ENCODE assay signal across 14 cellular contexts in genomic region chr18:54181856-54182612, GRCh38. TPM values are rescaled to one million over a fixed set of nuclear protein-coding genes. Genes with fewer than 3 reads are reported as not detected.
DNase-seq lines count a peak whose midpoint lies in the region; ATAC-seq, FAIRE-seq and TF ChIP-seq lines count a peak whose summit lies in the region.
"Had no signal": no experiment of that assay in that cellular context is flagged by ENCODE, and none has a peak within 500 bp of the region (broad histone marks: within the 10 kb centered on the region; RNA-seq: fewer than 3 reads in every experiment).

No MANE protein-coding gene starts in this region.

- peaks cover 4% of the 10 kb centered on the region for H3K36me3 ChIP-seq in GM06990 (ENCODE audit: control insufficient read depth, insufficient read depth, low read length)
- peaks cover 6% of the 10 kb centered on the region for H3K36me3 ChIP-seq in astrocyte (ENCODE audit: insufficient read depth, low read length)
- no peaks in the 10 kb centered on the region for H3K36me3 ChIP-seq in testis (ENCODE audit: low read depth, missing control alignments)

- no peak overlapping the region for H3K9ac ChIP-seq in astrocyte (ENCODE audit: low read length)

- 85 to 91% methylated on average over 1 of the region's 1 CpG for whole genome bisulfite sequencing in testis, 2 donors

- H3K27ac Mint-ChIP-seq in astrocyte (ENCODE audit: unreplicated experiment) = no peak overlapping the region
- H3K27ac Mint-ChIP-seq: CD4-positive, CD25-positive, alpha-beta regulatory T cell had no signal

- no peaks in the 10 kb centered on the region for H3K4me1 Mint-ChIP-seq in astrocyte (ENCODE audit: low read depth, unreplicated experiment)

- H3K27ac ChIP-seq in astrocyte (ENCODE audit: low read depth, low read length) = peak overlapping the region; percentile 35
- H3K27ac ChIP-seq in testis = no peak overlapping the region
- H3K27ac ChIP-seq: body of pancreas, sigmoid colon had no signal

- H3K79me2 ChIP-seq in astrocyte (ENCODE audit: insufficient read depth, low read length) = peaks cover 27% of the 10 kb centered on the region

- peaks cover 8% of the 10 kb centered on the region for H3K4me1 ChIP-seq in astrocyte (ENCODE audit: insufficient read depth, low read length)
- no peaks in the 10 kb centered on the region for H3K4me1 ChIP-seq in testis
- H3K4me1 ChIP-seq: body of pancreas, sigmoid colon had no signal

- no peak overlapping the region for H2AFZ ChIP-seq in astrocyte (ENCODE audit: low read depth, low read length)

- TF ChIP-seq CTCF in GM06990 (IDR thresholded peaks at IDR 0.05; ENCODE audit: insufficient read depth, low read length, poor library complexity, severe bottlenecking) (no peak), astrocyte (IDR thresholded peaks at IDR 0.05; ENCODE audit: insufficient read depth, low read depth, low read length) (no peak), testis (IDR thresholded peaks at IDR 0.05) (no peak)

- intact Hi-C loops in testis (cut with DNase I; ENCODE audit: low total_unique reads) = no loop called here
- intact Hi-C loops in cardiac septum (cut with DNase I) = no loop called here

- no peak for FAIRE-seq in astrocyte (lab: Jason Lieb, UNC)

- H3K4me3 ChIP-seq in GM06990 (replicated peaks; ENCODE audit: low read depth, low read length) = no peak overlapping the region
- no peak overlapping the region for H3K4me3 ChIP-seq in astrocyte (ENCODE audit: insufficient read depth, low read depth, low read length)
- H3K4me3 ChIP-seq in testis = no peak overlapping the region
- H3K4me3 ChIP-seq: body of pancreas, sigmoid colon had no signal

- TF ChIP-seq POLR2A in testis (IDR thresholded peaks at IDR 0.05) = no peak

- H3K4me3 Mint-ChIP-seq in astrocyte (ENCODE audit: unreplicated experiment) = no peak overlapping the region
- H3K4me3 Mint-ChIP-seq: CD4-positive, CD25-positive, alpha-beta regulatory T cell had no signal

- H4K20me1 ChIP-seq in astrocyte (ENCODE audit: insufficient read depth, low read length) = peaks cover 15% of the 10 kb centered on the region

- ATAC-seq in GM18909 (IDR thresholded peaks at IDR 0.05; ENCODE audit: poor library complexity, unreplicated experiment) (peak; percentile 70), HG02870 (IDR thresholded peaks at IDR 0.05; ENCODE audit: unreplicated experiment) (peak; percentile 72), HG03108 (IDR thresholded peaks at IDR 0.05; ENCODE audit: unreplicated experiment) (no peak)
- ATAC-seq: body of pancreas had no signal

- H3K36me3 Mint-ChIP-seq in astrocyte (ENCODE audit: low read depth, unreplicated experiment) = no peaks in the 10 kb centered on the region

- H3K9me3 ChIP-seq in astrocyte (ENCODE audit: insufficient read depth, low read depth, low read length) (no peaks in the 10 kb centered on the region), testis (no peaks in the 10 kb centered on the region)
- H3K9me3 ChIP-seq: body of pancreas, sigmoid colon had no signal

- H3K4me2 ChIP-seq in astrocyte (ENCODE audit: low read length) = peak overlapping the region; percentile 39

- H3K27me3 ChIP-seq in GM06990 (replicated peaks; ENCODE audit: control insufficient read depth, insufficient read depth, low read length) (no peaks in the 10 kb centered on the region), astrocyte (ENCODE audit: insufficient read depth, low read length) (no peaks in the 10 kb centered on the region), testis (no peaks in the 10 kb centered on the region)
- H3K27me3 ChIP-seq: body of pancreas, sigmoid colon had no signal

- no peaks in the 10 kb centered on the region for H3K9me3 Mint-ChIP-seq in astrocyte (ENCODE audit: unreplicated experiment)
- H3K9me3 Mint-ChIP-seq: CD4-positive, CD25-positive, alpha-beta regulatory T cell had no signal

- H3K27me3 Mint-ChIP-seq in astrocyte (ENCODE audit: low read depth, unreplicated experiment) = no peaks in the 10 kb centered on the region
- H3K27me3 Mint-ChIP-seq: CD4-positive, CD25-positive, alpha-beta regulatory T cell had no signal

- DNase-seq in GM06990 (ENCODE audit: extremely low read depth, insufficient read length) (peak; percentile 25), astrocyte (ENCODE audit: low read depth) (peak; percentile 16), testis (no peak), cardiac septum (ENCODE audit: low spot score) (no peak), NCI-H2171 treated with DMSO at 0.1 percent for 48 hours (lab: John Stamatoyannopoulos, UW) (no peak)
- DNase-seq: activated CD4-positive, alpha-beta T cell treated with anti-CD3 and anti-CD28 coated beads, Interleukin-2, amount 50 U/mL, for 48 hours; body of pancreas; NCI-H2029 treated with DMSO at 0.1 percent for 48 hours; SHP77; sigmoid colon had no signal

RNA-seq across cellular contexts. Expression of gene MBD2, which starts 42.4 kb away (rescaled TPM):
- total RNA-seq in astrocyte = 53.1 and 59.1 TPM in 2 replicates
- 10 to 100 TPM; 59.1 to 66.9 TPM for total RNA-seq in testis
- 106 TPM for polyA plus RNA-seq in testis (ENCODE audit: insufficient read depth, low read depth, low replicate concordance)
- 33.4 TPM for total RNA-seq in cardiac septum

Comparison
In these comparisons a context has a peak if more than half of its experiments do, and no peak if none do; other contexts are left out.
1. DNase-seq: peak in GM06990 (single experiment) and astrocyte (single experiment); none in testis (single experiment), cardiac septum (single experiment) and NCI-H2171 treated with DMSO at 0.1 percent for 48 hours (single experiment).